1 cellular context compared by ENCODE assay signal in genomic region chr18:9905401-9905922, GRCh38.
TF ChIP-seq lines count a peak whose summit lies in the region.

No MANE protein-coding gene starts in this region.

TF ChIP-seq in K562, 482 proteins besides CTCF, POLR2A, EP300 and RAD21 (continued from another document and continues in another):
- TF ChIP-seq AFF1 (IDR thresholded peaks at IDR 0.05; ENCODE audit: low read depth in 1 of 2, partially characterized antibody in 2 of 2) (no peak), CBX3 (IDR thresholded peaks at IDR 0.05; ENCODE audit: borderline replicate concordance in 1 of 2, low read length in 2 of 2) (no peak), HDAC6 (IDR thresholded peaks at IDR 0.05; ENCODE audit: low read depth, low read length) (no peak), SIN3B (IDR thresholded peaks at IDR 0.05; ENCODE audit: low read depth) (no peak), REST (CRISPR knock-in tag; IDR thresholded peaks at IDR 0.05; ENCODE audit: low read depth) (no peak), HLTF (IDR thresholded peaks at IDR 0.05) (no peak), HDGF (IDR thresholded peaks at IDR 0.05) (no peak), ZNF707 (CRISPR knock-in tag; conservative IDR thresholded peaks at IDR 0.05) (no peak), ZSCAN32 (CRISPR knock-in tag; IDR thresholded peaks at IDR 0.05) (no peak), ZNF3 (CRISPR knock-in tag; IDR thresholded peaks at IDR 0.05) (no peak), ZNF282 (CRISPR knock-in tag; IDR thresholded peaks at IDR 0.05) (no peak), ZNF445 (CRISPR knock-in tag; IDR thresholded peaks at IDR 0.05; ENCODE audit: low read depth) (no peak), HES1 (IDR thresholded peaks at IDR 0.05; ENCODE audit: low read depth) (0 out of 2 replicates have a peak, but pooled peaks have one; percentile 28), ZZZ3 (IDR thresholded peaks at IDR 0.05) (no peak), TCF15 (CRISPR knock-in tag; IDR thresholded peaks at IDR 0.05) (no peak), GTF3C2 (IDR thresholded peaks at IDR 0.05; ENCODE audit: borderline replicate concordance, extremely low read depth, insufficient read length) (no peak), TRIM25 (IDR thresholded peaks at IDR 0.05; ENCODE audit: borderline replicate concordance) (no peak), ILF3 (IDR thresholded peaks at IDR 0.05; ENCODE audit: borderline replicate concordance) (no peak), ZNF57 (CRISPR knock-in tag; IDR thresholded peaks at IDR 0.05) (no peak), RNF2 (IDR thresholded peaks at IDR 0.05) (0 out of 2 replicates have a peak, but pooled peaks have one; percentile 32), SETDB1 (IDR thresholded peaks at IDR 0.05; ENCODE audit: low read length) (no peak), FOXJ3 (CRISPR knock-in tag; IDR thresholded peaks at IDR 0.05) (no peak), RBM17 (IDR thresholded peaks at IDR 0.05; ENCODE audit: borderline replicate concordance, low read depth, low read length) (no peak), ZKSCAN3 (CRISPR knock-in tag; IDR thresholded peaks at IDR 0.05) (no peak), JUNB (CRISPR knock-in tag; conservative IDR thresholded peaks at IDR 0.05) (no peak), NR4A1 (CRISPR knock-in tag; IDR thresholded peaks at IDR 0.05) (no peak), NR4A1 (tag; IDR thresholded peaks at IDR 0.05) (no peak), SRSF7 (optimal IDR thresholded peaks at IDR 0.05; ENCODE audit: low read depth, low read length) (no peak), MECOM (CRISPR knock-in tag; IDR thresholded peaks at IDR 0.05) (no peak), ZNF764 (CRISPR knock-in tag; IDR thresholded peaks at IDR 0.05; ENCODE audit: low read depth) (no peak), PBX2 (CRISPR knock-in tag; IDR thresholded peaks at IDR 0.05; ENCODE audit: low read depth) (no peak), PBX2 (tag; conservative IDR thresholded peaks at IDR 0.05; ENCODE audit: low read depth) (peak; percentile 61; the same call in 1 of the 2 replicates), ARID1B (IDR thresholded peaks at IDR 0.05) (peak; percentile 54; the same call in 1 of the 2 replicates), ELF4 (CRISPR knock-in tag; IDR thresholded peaks at IDR 0.05) (no peak), ZNF318 (IDR thresholded peaks at IDR 0.05; ENCODE audit: borderline replicate concordance in 1 of 2, low read depth in 1 of 2) (no peak)
